Comparison of ENCODE assay signal across 19 cellular contexts in genomic region chr20:32352101-32352720, GRCh38.
"Had no signal": no experiment of that assay in that cellular context is flagged by ENCODE, and none has a peak within 500 bp of the region (broad histone marks: within the 10 kb centered on the region; RNA-seq: fewer than 3 reads in every experiment).

No MANE protein-coding gene starts in this region.

- H3K9me3 Mint-ChIP-seq: nephron; stimulated activated naive CD8-positive, alpha-beta T cell treated with anti-CD3 and anti-CD28 coated beads, Interleukin-15, Interleukin-2, amounts not matched to agents 100 ng/mL and 50 ng/mL, for 24 hours had no signal

- H3K36me3 ChIP-seq: cardiac muscle cell, gastroesophageal sphincter, heart right ventricle, lower lobe of right lung, WERI-Rb-1 had no signal

- H3K27me3 ChIP-seq: cardiac muscle cell, gastroesophageal sphincter, heart right ventricle, testis had no signal

- H3K27me3 Mint-ChIP-seq: progenitor cell of endocrine pancreas; stimulated activated naive CD8-positive, alpha-beta T cell treated with anti-CD3 and anti-CD28 coated beads, Interleukin-15, Interleukin-2, amounts not matched to agents 100 ng/mL and 50 ng/mL, for 24 hours had no signal

- ATAC-seq: gastroesophageal sphincter, heart right ventricle, lower lobe of right lung, right cardiac atrium had no signal

- DNase-seq: activated CD8-positive, alpha-beta memory T cell treated with anti-CD3 and anti-CD28 coated beads for 24 hours; activated effector memory CD4-positive, alpha-beta T cell treated with Interleukin-2 at 50 U/mL for 16 hours; activated naive CD4-positive, alpha-beta T cell treated with anti-CD3 and anti-CD28 coated beads, Interleukin-2, amount 50 U/mL, for 16 hours; activated T-cell treated with anti-CD3 and anti-CD28 coated beads for 4 hours; heart right ventricle; lower lobe of right lung; occipital lobe; right cardiac atrium; stimulated activated CD4-positive, alpha-beta T cell treated with anti-CD3 and anti-CD28 coated beads, Interleukin-4, amount 100 ng/mL, for 4 hours; stimulated activated CD8-positive, alpha-beta memory T cell treated with anti-CD3 and anti-CD28 coated beads, Interleukin-4, amount 100 ng/mL, for 48 hours; testis; WERI-Rb-1 had no signal

- H3K4me3 ChIP-seq: cardiac muscle cell, gastroesophageal sphincter, heart right ventricle, lower lobe of right lung, skin epidermis, testis had no signal

- H3K9me3 ChIP-seq: gastroesophageal sphincter, lower lobe of right lung, testis had no signal

- H3K4me3 Mint-ChIP-seq: nephron; stimulated activated naive CD8-positive, alpha-beta T cell treated with anti-CD3 and anti-CD28 coated beads, Interleukin-15, Interleukin-2, amounts not matched to agents 100 ng/mL and 50 ng/mL, for 24 hours had no signal

- H3K27ac ChIP-seq: cardiac muscle cell, gastroesophageal sphincter, heart right ventricle, lower lobe of right lung, skin epidermis, testis, WERI-Rb-1 had no signal

- FAIRE-seq: endometrium had no signal

- H3K27ac Mint-ChIP-seq: nephron; progenitor cell of endocrine pancreas; stimulated activated naive CD8-positive, alpha-beta T cell treated with anti-CD3 and anti-CD28 coated beads, Interleukin-15, Interleukin-2, amounts not matched to agents 100 ng/mL and 50 ng/mL, for 24 hours had no signal
